13 cellular contexts compared by ENCODE assay signal in genomic region chr4:80566203-80566872, GRCh38.
DNase-seq lines count a peak whose midpoint lies in the region; ATAC-seq, FAIRE-seq and TF ChIP-seq lines count a peak whose summit lies in the region.
"Had no signal": no experiment of that assay in that cellular context is flagged by ENCODE, and none has a peak within 500 bp of the region (broad histone marks: within the 10 kb centered on the region; RNA-seq: fewer than 3 reads in every experiment).

No MANE protein-coding gene starts in this region.

- POLR2A ChIA-PET in MCF 10A (lab: Yijun Ruan, JAX) = interaction anchor here (0.8 kb wide), 1 partner anchor 11 kb away, joined by 3 read pairs; no protein-coding TSS in a partner anchor

- no peaks in the 10 kb centered on the region for H3K36me3 Mint-ChIP-seq in MCF 10A (ENCODE audit: insufficient read depth, unreplicated experiment)

- no peaks in the 10 kb centered on the region for H3K27me3 ChIP-seq in small intestine (ENCODE audit: control insufficient read depth in 2 of 2, insufficient read depth in 2 of 2, low read length in 2 of 2)

- no peak overlapping the region for H3K27ac ChIP-seq in small intestine (ENCODE audit: low read depth in 1 of 2, low read length in 1 of 2)
- H3K27ac ChIP-seq: epithelial cell of prostate had no signal

- H3K27me3 Mint-ChIP-seq in MCF 10A (ENCODE audit: insufficient read depth, unreplicated experiment) = no peaks in the 10 kb centered on the region
- H3K27me3 Mint-ChIP-seq: activated CD4-positive, alpha-beta T cell treated with anti-CD3 and anti-CD28 coated beads for 36 hours had no signal

- H3K9me3 ChIP-seq in small intestine (ENCODE audit: control insufficient read depth, low read depth) = no peaks in the 10 kb centered on the region

- CTCF ChIA-PET in MCF 10A (lab: Yijun Ruan, JAX) = no interaction called here

- H3K4me3 ChIP-seq in small intestine (ENCODE audit: low read depth in 1 of 2, low read length in 2 of 2) = peak overlapping the region in 1 of 2 donors; percentile 30

- 22 to 57% (median 40%) methylated on average over 5 of the region's 5 CpGs for WGBS in small intestine, 3 donors

- H3K4me1 Mint-ChIP-seq in MCF 10A (ENCODE audit: insufficient read depth, unreplicated experiment) = peaks cover 15% of the 10 kb centered on the region
- H3K4me1 Mint-ChIP-seq: immature natural killer cell, nephron had no signal

- H3K4me3 Mint-ChIP-seq in MCF 10A (ENCODE audit: unreplicated experiment) = peak overlapping the region; percentile 66
- H3K4me3 Mint-ChIP-seq: activated CD4-positive, alpha-beta T cell treated with anti-CD3 and anti-CD28 coated beads for 36 hours; immature natural killer cell; nephron had no signal

- peak overlapping the region; percentile 57 for H3K27ac Mint-ChIP-seq in MCF 10A (ENCODE audit: low read depth, unreplicated experiment)
- H3K27ac Mint-ChIP-seq: activated CD4-positive, alpha-beta T cell treated with anti-CD3 and anti-CD28 coated beads for 36 hours; immature natural killer cell; nephron had no signal

- no peaks in the 10 kb centered on the region for H3K4me1 ChIP-seq in small intestine (ENCODE audit: control insufficient read depth in 2 of 2, insufficient read depth in 1 of 2, low read depth in 1 of 2, low read length in 1 of 2)

- BruUV-seq in MCF 10A (replicated peaks; lab: Mats Ljungman, UMichigan) = no TSS peak

- peak; percentile 7 for DNase-seq in H4 (ENCODE audit: low spot score)
- DNase-seq in NCI-H345 (lab: John Stamatoyannopoulos, UW) = peak; percentile 59
- no peak for DNase-seq in MCF 10A (ENCODE audit: unreplicated experiment)
- peak; percentile 32 for DNase-seq in small intestine
- DNase-seq in effector CD8-positive, alpha-beta T cell (lab: John Stamatoyannopoulos, UW) = no peak
- DNase-seq in A172 (ENCODE audit: low spot score) = no peak
- DNase-seq: activated CD4-positive, alpha-beta T cell treated with anti-CD3 and anti-CD28 coated beads for 36 hours; anterior cingulate cortex; immature natural killer cell; stimulated activated naive CD4-positive, alpha-beta T cell treated with Interleukin-2 at 50 U/mL for 16 hours had no signal

- no peak for TF ChIP-seq CTCF in MCF 10A (IDR thresholded peaks at IDR 0.05; ENCODE audit: unreplicated experiment)

- peaks cover 8% of the 10 kb centered on the region for H3K9me3 Mint-ChIP-seq in MCF 10A (ENCODE audit: unreplicated experiment)

- intact Hi-C loops in MCF 10A (cut with micrococcal nuclease) = no loop called here

- no peaks in the 10 kb centered on the region for H3K36me3 ChIP-seq in small intestine (ENCODE audit: control insufficient read depth in 2 of 2, insufficient read depth in 2 of 2, low read length in 2 of 2)

- FAIRE-seq in small intestine (lab: Jason Lieb, UNC) = no peak

- no peak for ATAC-seq in HG03469 (IDR thresholded peaks at IDR 0.05; ENCODE audit: unreplicated experiment)
- ATAC-seq: activated CD4-positive, alpha-beta T cell treated with anti-CD3 and anti-CD28 coated beads for 36 hours had no signal

Comparison
In these comparisons a context has a peak if more than half of its experiments do, and no peak if none do; other contexts are left out.
1. DNase-seq: peak in H4 (single experiment), NCI-H345 (single experiment) and small intestine (single experiment); none in MCF 10A (single experiment), effector CD8-positive, alpha-beta T cell (single experiment) and A172 (single experiment).